27 cellular contexts compared by ENCODE assay signal in genomic region chr11:67090717-67091116, GRCh38. TPM values are rescaled to one million over a fixed set of nuclear protein-coding genes. Genes with fewer than 3 reads are reported as not detected.
"Had no signal": no experiment of that assay in that cellular context is flagged by ENCODE, and none has a peak within 500 bp of the region (broad histone marks: within the 10 kb centered on the region; RNA-seq: fewer than 3 reads in every experiment).

No MANE protein-coding gene starts in this region.

- H3K4me3 ChIP-seq: hepatocyte, left ventricle myocardium inferior, lung, neural progenitor cell, pancreas, prostate gland, sigmoid colon, spleen, stomach, testis, thyroid gland, transverse colon, upper lobe of right lung, uterus had no signal

- H3K36me3 ChIP-seq: left ventricle myocardium inferior, neural progenitor cell, pancreas, prostate gland, sigmoid colon, spleen, stomach, thyroid gland, transverse colon, upper lobe of right lung, uterus had no signal

- H3K27me3 ChIP-seq: hepatocyte, neural progenitor cell, pancreas, sigmoid colon, stomach, testis, thyroid gland, transverse colon, upper lobe of right lung, uterus had no signal

- H3K9me3 Mint-ChIP-seq: mesothelial cell of epicardium; naive B cell; natural killer cell; nephron progenitor cell; neural progenitor cell; stimulated activated effector memory CD8-positive, alpha-beta T cell treated with anti-CD3 and anti-CD28 coated beads, Interleukin-12 subunit alpha, Interleukin-12 subunit beta, amount 100 ng/mL, for 72 hours had no signal

- DNase-seq: islet precursor cell; left ventricle myocardium inferior; mesendoderm; naive B cell; natural killer cell; nephron progenitor cell; pancreas; posterior cingulate gyrus; retina; right cardiac atrium; sigmoid colon; small intestine; spleen; stimulated activated CD4-positive, alpha-beta T cell treated with anti-CD3 and anti-CD28 coated beads, Interleukin-4, amount 100 ng/mL, for 24 hours; stimulated activated naive CD4-positive, alpha-beta T cell treated with Interleukin-2 at 50 U/mL for 16 hours; stomach; testis; thyroid gland; transverse colon; upper lobe of right lung; uterus had no signal

- H3K4me2 ChIP-seq: hepatocyte, neural progenitor cell had no signal

- H2AFZ ChIP-seq: hepatocyte, neural progenitor cell had no signal

- H3K9ac ChIP-seq: neural progenitor cell had no signal

- H3K79me2 ChIP-seq: hepatocyte had no signal

- H3K9me3 ChIP-seq: left ventricle myocardium inferior, pancreas, prostate gland, sigmoid colon, spleen, stomach, testis, thyroid gland, transverse colon, upper lobe of right lung, uterus had no signal

- H3K27ac ChIP-seq: hepatocyte, left ventricle myocardium inferior, neural progenitor cell, pancreas, prostate gland, sigmoid colon, spleen, stomach, testis, thyroid gland, transverse colon, upper lobe of right lung, uterus had no signal

- H3K4me3 Mint-ChIP-seq: mesothelial cell of epicardium; naive B cell; natural killer cell; nephron progenitor cell; neural progenitor cell; stimulated activated effector memory CD8-positive, alpha-beta T cell treated with anti-CD3 and anti-CD28 coated beads, Interleukin-12 subunit alpha, Interleukin-12 subunit beta, amount 100 ng/mL, for 72 hours had no signal

- H3K27ac Mint-ChIP-seq: mesothelial cell of epicardium; natural killer cell; nephron progenitor cell; neural progenitor cell; stimulated activated effector memory CD8-positive, alpha-beta T cell treated with anti-CD3 and anti-CD28 coated beads, Interleukin-12 subunit alpha, Interleukin-12 subunit beta, amount 100 ng/mL, for 72 hours had no signal

- H3K4me1 Mint-ChIP-seq: mesothelial cell of epicardium; naive B cell; natural killer cell; stimulated activated effector memory CD8-positive, alpha-beta T cell treated with anti-CD3 and anti-CD28 coated beads, Interleukin-12 subunit alpha, Interleukin-12 subunit beta, amount 100 ng/mL, for 72 hours had no signal

- H3K4me1 ChIP-seq: left ventricle myocardium inferior, neural progenitor cell, pancreas, prostate gland, sigmoid colon, spleen, stomach, testis, thyroid gland, upper lobe of right lung, uterus had no signal

- H3K36me3 Mint-ChIP-seq: mesothelial cell of epicardium; naive B cell; natural killer cell; neural progenitor cell; stimulated activated effector memory CD8-positive, alpha-beta T cell treated with anti-CD3 and anti-CD28 coated beads, Interleukin-12 subunit alpha, Interleukin-12 subunit beta, amount 100 ng/mL, for 72 hours had no signal

RNA-seq across cellular contexts. Expression of gene RHOD, which starts 34.1 kb away (rescaled TPM):
- total RNA-seq: natural killer cell had no signal
